8 cellular contexts compared by ENCODE assay signal in the genomic region with DNA sequence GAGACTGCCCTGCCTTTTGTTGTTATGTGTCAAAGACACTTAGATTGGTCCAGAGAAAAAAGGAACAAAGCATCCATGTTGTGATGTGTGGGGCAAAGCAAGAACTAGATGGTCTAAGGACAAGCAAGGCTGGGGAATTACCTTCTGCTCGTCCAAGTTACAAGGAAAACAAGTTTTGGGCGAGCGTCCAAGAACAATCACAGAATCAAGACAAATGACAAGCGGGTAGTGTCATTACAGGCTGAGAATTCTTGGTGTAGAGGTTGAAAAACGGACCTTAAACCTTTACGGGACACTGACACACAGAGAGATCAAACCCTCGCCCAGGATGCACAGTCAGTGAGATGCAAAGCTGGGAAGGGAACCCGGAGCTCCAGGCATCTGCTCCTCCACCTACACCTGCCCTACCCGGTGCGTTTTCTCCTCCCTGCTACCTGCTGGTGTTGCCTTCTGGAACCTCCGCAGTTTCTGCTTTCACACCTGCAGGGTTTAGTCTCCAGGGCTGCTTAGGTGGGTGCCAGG. TPM values are rescaled to one million over a fixed set of nuclear protein-coding genes. Genes with fewer than 3 reads are reported as not detected.
DNase-seq lines count a peak whose midpoint lies in the region; ATAC-seq and TF ChIP-seq lines count a peak whose summit lies in the region.

No MANE protein-coding gene starts in this region.

- H3K27ac Mint-ChIP-seq in mesothelial cell of epicardium = peak overlapping the region; percentile 92

- no peak for ATAC-seq in HG03520 (IDR thresholded peaks at IDR 0.05; ENCODE audit: unreplicated experiment)

- H3K27me3 ChIP-seq in HUES64 (ENCODE audit: insufficient read depth, low read length) = peaks cover 33% of the 10 kb centered on the region
- no peaks in the 10 kb centered on the region for H3K27me3 ChIP-seq in brain microvascular endothelial cell (replicated peaks)

- no peaks in the 10 kb centered on the region for H3K4me1 ChIP-seq in HUES64 (ENCODE audit: insufficient read depth, low read length)

- WGBS in HUES64 = 18% methylated on average over 11 of the region's 11 CpGs

- H3K27ac ChIP-seq in HUES64 (ENCODE audit: low read depth, low read length) (no peak overlapping the region), brain microvascular endothelial cell (no peak overlapping the region)

- peak overlapping the region; percentile 80 for H3K4me3 Mint-ChIP-seq in mesothelial cell of epicardium

- H3K36me3 ChIP-seq in HUES64 (ENCODE audit: insufficient read depth, low read length) = no peaks in the 10 kb centered on the region
- no peaks in the 10 kb centered on the region for H3K36me3 ChIP-seq in brain microvascular endothelial cell (replicated peaks)

- peaks cover 17% of the 10 kb centered on the region for H3K4me1 Mint-ChIP-seq in mesothelial cell of epicardium

- TF ChIP-seq CTCF in brain microvascular endothelial cell (IDR thresholded peaks at IDR 0.05; ENCODE audit: low read depth, low read length, missing control alignments) (no peak), mesothelial cell of epicardium (IDR thresholded peaks at IDR 0.05; ENCODE audit: unreplicated experiment) (no peak)

- in situ Hi-C loops in brain microvascular endothelial cell (cut with HindIII; ENCODE audit: low pct_ligation_motif_present, low sequenced_read_pairs) = no loop called here

- H3K4me3 ChIP-seq in HUES64 (ENCODE audit: low read length) (peak overlapping the region; percentile 63), brain microvascular endothelial cell (ENCODE audit: low read depth, low read length) (peak overlapping the region; percentile 74)

- peaks cover 3% of the 10 kb centered on the region for H3K36me3 Mint-ChIP-seq in mesothelial cell of epicardium

- peaks cover 7% of the 10 kb centered on the region for H3K9me3 Mint-ChIP-seq in mesothelial cell of epicardium

- peak; percentile 52 to 72 for DNase-seq in NCI-H2081 (lab: John Stamatoyannopoulos, UW)
- DNase-seq in NCI-H2081 treated with DMSO at 0.1 percent for 48 hours (lab: John Stamatoyannopoulos, UW) = no peak
- DNase-seq in brain microvascular endothelial cell = no peak
- DNase-seq in mesothelial cell of epicardium (ENCODE audit: low spot score in 2 of 2, unreplicated experiment in 2 of 2) = no peak
- DNase-seq in middle frontal gyrus (ENCODE audit: extremely low spot score, low spot score) = no peak
- DNase-seq in OCI-M2 (lab: John Stamatoyannopoulos, UW; ENCODE audit: unreplicated experiment) = no peak

- peaks cover 20% of the 10 kb centered on the region for H3K9me3 ChIP-seq in HUES64 (ENCODE audit: insufficient read depth, low read depth, low read length)

- no peak overlapping the region for H3K9ac ChIP-seq in HUES64 (ENCODE audit: low read depth, low read length)

- H3K27me3 Mint-ChIP-seq in mesothelial cell of epicardium (ENCODE audit: low read depth) = peaks cover 26% of the 10 kb centered on the region

RNA-seq across cellular contexts. Expression of gene ZNF324B, which starts 0.5 kb away (rescaled TPM):
- 2.0 TPM for polyA plus RNA-seq in HUES64 (2013, experiment 1 of 2)
- polyA plus RNA-seq in HUES64 (2013, experiment 2 of 2) = 2.1 TPM
- total RNA-seq in mesothelial cell of epicardium = 8.0 to 8.8 TPM (median 8.2 TPM) in 3 replicates

RNA-seq across cellular contexts. Expression of gene ZNF132, which starts 10.9 kb away (rescaled TPM):
- polyA plus RNA-seq in HUES64 (2013, experiment 1 of 2) = 1.8 TPM
- polyA plus RNA-seq in HUES64 (2013, experiment 2 of 2) = 2.2 TPM
- 4.2 to 4.8 TPM (median 4.4 TPM) in 3 replicates for total RNA-seq in mesothelial cell of epicardium

RNA-seq across cellular contexts. Expression of gene ZNF324, which starts 16.0 kb away (rescaled TPM):
- 4.4 TPM for polyA plus RNA-seq in HUES64 (2013, experiment 1 of 2)
- 3.7 TPM for polyA plus RNA-seq in HUES64 (2013, experiment 2 of 2)
- total RNA-seq in mesothelial cell of epicardium = 12.1 to 13.4 TPM (median 12.6 TPM) in 3 replicates

RNA-seq across cellular contexts. Expression of gene ZNF446, which starts 25.3 kb away (rescaled TPM):
- polyA plus RNA-seq in HUES64 (2013, experiment 1 of 2) = 3.8 TPM
- polyA plus RNA-seq in HUES64 (2013, experiment 2 of 2) = 4.9 TPM
- 17.3 to 18.0 TPM (median 17.4 TPM) in 3 replicates for total RNA-seq in mesothelial cell of epicardium

RNA-seq across cellular contexts. Expression of gene ZNF584, which starts 42.4 kb away (rescaled TPM):
- 3.8 TPM for polyA plus RNA-seq in HUES64 (2013, experiment 1 of 2)
- polyA plus RNA-seq in HUES64 (2013, experiment 2 of 2) = 5.7 TPM
- 12.0 to 16.4 TPM (median 15.3 TPM) in 3 replicates for total RNA-seq in mesothelial cell of epicardium

Comparison
In these comparisons a context has a peak if more than half of its experiments do, and no peak if none do; other contexts are left out.
1. DNase-seq: peak in NCI-H2081 (2 of 2); none in NCI-H2081 treated with DMSO at 0.1 percent for 48 hours (single experiment), brain microvascular endothelial cell (single experiment), mesothelial cell of epicardium (0 of 2), middle frontal gyrus (single experiment) and OCI-M2 (single experiment).